In genomic region chr10:75110006-75110632, GRCh38 we compare ENCODE assay signal across 1 cellular context.
TF ChIP-seq lines count a peak whose summit lies in the region.

No MANE protein-coding gene starts in this region.

TF ChIP-seq in HepG2, 621 proteins besides CTCF, POLR2A, EP300 and RAD21:
- TF ChIP-seq SALL1 (CRISPR knock-in tag; IDR thresholded peaks at IDR 0.05), result peak; percentile 24; the same call in 1 of the 2 replicates
- no peak for TF ChIP-seq ARID2 (CRISPR knock-in tag; IDR thresholded peaks at IDR 0.05; ENCODE audit: borderline replicate concordance)
TF ChIP-seq in HepG2: peak in this region for 1.
